8 cellular contexts compared by ENCODE assay signal in genomic region chr16:20740007-20740883, GRCh38. TPM values are rescaled to one million over a fixed set of nuclear protein-coding genes. Genes with fewer than 3 reads are reported as not detected.
DNase-seq lines count a peak whose midpoint lies in the region; ATAC-seq lines count a peak whose summit lies in the region.

No MANE protein-coding gene starts in this region.

- ATAC-seq in HG02623 (IDR thresholded peaks at IDR 0.05; ENCODE audit: unreplicated experiment) (no peak), HG03469 (IDR thresholded peaks at IDR 0.05; ENCODE audit: unreplicated experiment) (no peak)

- peak; percentile 19 for DNase-seq in activated CD4-positive, alpha-beta T cell treated with anti-CD3 and anti-CD28 coated beads for 48 hours
- no peak for DNase-seq in activated CD4-positive, alpha-beta T cell treated with anti-CD3 and anti-CD28 coated beads for 1 hour
- DNase-seq in RKO (ENCODE audit: low spot score) (peak; percentile 69), dermis blood vessel endothelial cell (peak; percentile 46), HCEC 1CT (no peak)

- H3K4me1 ChIP-seq in mucosa of stomach (ENCODE audit: control insufficient read depth, insufficient read depth, low read length), result peaks cover 11% of the 10 kb centered on the region

- H3K36me3 ChIP-seq in mucosa of stomach (ENCODE audit: control insufficient read depth, insufficient read depth, low read length), result peaks cover 8% of the 10 kb centered on the region

- H3K4me3 ChIP-seq in mucosa of stomach (ENCODE audit: low read length), result peak overlapping the region; percentile 98

- peak overlapping the region; percentile 82 for H3K9ac ChIP-seq in mucosa of stomach (ENCODE audit: low read length)

- H3K27me3 ChIP-seq in mucosa of stomach (ENCODE audit: control insufficient read depth, insufficient read depth, low read length), result no peaks in the 10 kb centered on the region

- no peaks in the 10 kb centered on the region for H3K9me3 ChIP-seq in mucosa of stomach (ENCODE audit: control insufficient read depth, low read length)

RNA-seq across cellular contexts. Expression of gene THUMPD1, which starts 1.4 kb away (rescaled TPM):
- 91.6 and 93.1 TPM in 2 replicates for total RNA-seq in dermis blood vessel endothelial cell

RNA-seq across cellular contexts. Expression of gene ACSM3, which starts 23.6 kb away (rescaled TPM):
- total RNA-seq in dermis blood vessel endothelial cell, result under 0.01 and 0.23 TPM in 2 replicates

RNA-seq across cellular contexts. Expression of gene ACSM1, which starts 42.8 kb away (rescaled TPM):
- not detected in 2 replicates for total RNA-seq in dermis blood vessel endothelial cell

Comparison
In these comparisons a context has a peak if more than half of its experiments do, and no peak if none do; other contexts are left out.
1. DNase-seq: peak in activated CD4-positive, alpha-beta T cell treated with anti-CD3 and anti-CD28 coated beads for 48 hours (single experiment), RKO (single experiment) and dermis blood vessel endothelial cell (single experiment); none in activated CD4-positive, alpha-beta T cell treated with anti-CD3 and anti-CD28 coated beads for 1 hour (single experiment) and HCEC 1CT (single experiment).